ENCODE assay signal across 17 cellular contexts in the genomic region with DNA sequence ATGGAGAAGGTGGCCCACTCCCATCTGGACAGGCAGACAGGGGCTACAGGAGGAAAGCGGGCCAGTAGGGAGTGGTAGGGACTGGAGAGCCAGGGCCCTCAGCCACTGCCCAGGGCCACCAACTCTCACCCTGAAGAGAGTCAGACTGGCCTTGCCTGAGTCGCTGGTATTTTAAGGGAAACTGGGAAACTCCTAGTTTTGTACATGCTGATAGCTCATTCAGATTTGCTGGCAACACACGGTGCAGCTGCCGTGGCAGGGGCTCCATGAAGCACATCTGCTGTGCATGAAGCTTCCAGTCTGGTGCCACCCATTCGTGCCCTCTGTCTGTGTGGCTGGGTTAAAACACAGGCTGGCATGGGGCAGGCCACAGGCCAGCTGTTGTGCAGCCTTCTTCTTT.
A peak's percentile ranks its signal among the peaks of the same experiment; 100 is the strongest.
DNase-seq lines count a peak whose midpoint lies in the region; TF ChIP-seq lines count a peak whose summit lies in the region.
"Had no signal": no experiment of that assay in that cellular context is flagged by ENCODE, and none has a peak within 500 bp of the region (broad histone marks: within the 10 kb centered on the region; RNA-seq: fewer than 3 reads in every experiment).

No MANE protein-coding gene starts in this region.

- TF ChIP-seq CTCF in HL-60 (IDR thresholded peaks at IDR 0.05; ENCODE audit: insufficient read depth, low read length), result no peak
- no peak for TF ChIP-seq CTCF in type B pancreatic cell (conservative IDR thresholded peaks at IDR 0.05)
- TF ChIP-seq CTCF in SK-N-SH (IDR thresholded peaks at IDR 0.05), result no peak

- H3F3A ChIP-seq in SK-N-SH (replicated peaks; ENCODE audit: insufficient read depth), result no peaks in the 10 kb centered on the region

- H3K4me2 ChIP-seq in neuronal stem cell (ENCODE audit: insufficient read depth, low read length, poor library complexity, severe bottlenecking), result no peak overlapping the region
- no peak overlapping the region for H3K4me2 ChIP-seq in SK-N-SH

- H2AK5ac ChIP-seq in neuronal stem cell (ENCODE audit: low read depth, low read length), result peak overlapping the region; percentile 49

- H3K27ac Mint-ChIP-seq in type B pancreatic cell, result peak overlapping the region; percentile 95
- H3K27ac Mint-ChIP-seq: CD8-positive, alpha-beta T cell had no signal

- no peaks in the 10 kb centered on the region for H3K36me3 Mint-ChIP-seq in type B pancreatic cell
- H3K36me3 Mint-ChIP-seq: CD8-positive, alpha-beta T cell had no signal

- no peak overlapping the region for H2AFZ ChIP-seq in neuronal stem cell (ENCODE audit: low read length)
- H2AFZ ChIP-seq in SK-N-SH (ENCODE audit: low read depth), result no peak overlapping the region

- no peak overlapping the region for H3K14ac ChIP-seq in neuronal stem cell (ENCODE audit: low read length)

- TF ChIP-seq EP300 in SK-N-SH (IDR thresholded peaks at IDR 0.05; ENCODE audit: borderline replicate concordance in 1 of 2, low read depth in 1 of 2, low read length in 1 of 2), result no peak

- H3K79me1 ChIP-seq in neuronal stem cell (ENCODE audit: low read depth, low read length), result no peaks in the 10 kb centered on the region

- no peak overlapping the region for H3K4me3 Mint-ChIP-seq in type B pancreatic cell
- H3K4me3 Mint-ChIP-seq: CD8-positive, alpha-beta T cell had no signal

- H3K4me1 ChIP-seq in neuronal stem cell (ENCODE audit: control insufficient read depth in 2 of 2, insufficient read depth in 1 of 2, low read depth in 1 of 2, low read length in 2 of 2) (peaks cover 15 to 18% of the 10 kb centered on the region in 2 donors), SK-N-SH (ENCODE audit: control insufficient read depth in 1 of 2, insufficient read depth in 2 of 2, low read depth in 1 of 2, low read length in 1 of 2) (peaks cover 0 to 9% of the 10 kb centered on the region in 2 experiments; a peak in 1 of 4 replicates)

- H2BK12ac ChIP-seq in neuronal stem cell (ENCODE audit: low read length), result no peak overlapping the region

- no peaks in the 10 kb centered on the region for H3K27me3 ChIP-seq in HL-60 (ENCODE audit: insufficient read depth, poor library complexity, severe bottlenecking)
- peaks cover 0 to 69% (median 0%) of the 10 kb centered on the region in 3 experiments for H3K27me3 ChIP-seq in neuronal stem cell (ENCODE audit: control insufficient read depth in 3 of 3, insufficient read depth in 3 of 3, low read depth in 1 of 3, low read length in 3 of 3)
- no peaks in the 10 kb centered on the region; the same call in 1 of the 2 replicates for H3K27me3 ChIP-seq in SK-N-SH (ENCODE audit: insufficient read depth)

- H3K18ac ChIP-seq in neuronal stem cell (ENCODE audit: low read length), result peak overlapping the region; percentile 35

- peak overlapping the region; percentile 7 for H2BK5ac ChIP-seq in neuronal stem cell (ENCODE audit: low read length)

- H3K27ac ChIP-seq in HL-60 (replicated peaks), result peak overlapping the region; percentile 96
- no peak overlapping the region for H3K27ac ChIP-seq in neuronal stem cell (replicated peaks; ENCODE audit: low read length)
- no peak overlapping the region for H3K27ac ChIP-seq in SK-N-SH (ENCODE audit: low read depth in 2 of 2, low read length in 1 of 2)
- H3K27ac ChIP-seq: SK-N-MC had no signal

- H3K23ac ChIP-seq in neuronal stem cell (ENCODE audit: low read depth, low read length, poor library complexity), result no peak overlapping the region

- CTCF ChIA-PET in SK-N-SH (lab: Yijun Ruan, JAX), result no interaction called here

- no peaks in the 10 kb centered on the region for H4K20me1 ChIP-seq in SK-N-SH (ENCODE audit: insufficient read depth)

- H3K4me3 ChIP-seq in HL-60 (replicated peaks; ENCODE audit: insufficient read depth, low read length), result no peak overlapping the region
- peak overlapping the region in 1 of 2 donors; percentile 36 for H3K4me3 ChIP-seq in neuronal stem cell (ENCODE audit: low read length in 2 of 2)
- no peak overlapping the region for H3K4me3 ChIP-seq in SK-N-SH (ENCODE audit: low read depth in 2 of 2, low read length in 1 of 2)
- H3K4me3 ChIP-seq: SK-N-MC had no signal

- no peak overlapping the region for H3K4ac ChIP-seq in neuronal stem cell (ENCODE audit: low read length)

- POLR2A ChIA-PET in SK-N-SH (lab: Yijun Ruan, JAX), result no interaction called here

- H3K27me3 Mint-ChIP-seq in type B pancreatic cell, result peaks cover 1% of the 10 kb centered on the region

- H2BK15ac ChIP-seq in neuronal stem cell (ENCODE audit: low read length), result peak overlapping the region; percentile 12

- peak overlapping the region; percentile 10 for H2BK120ac ChIP-seq in neuronal stem cell (ENCODE audit: low read depth, low read length)

- H3K36me3 ChIP-seq in neuronal stem cell (replicated peaks in 1 of 2; ENCODE audit: control insufficient read depth in 2 of 2, insufficient read depth in 2 of 2, low read length in 2 of 2) (no peaks in the 10 kb centered on the region), SK-N-SH (replicated peaks in 1 of 2; ENCODE audit: control insufficient read depth in 1 of 2, insufficient read depth in 2 of 2, low read length in 1 of 2) (no peaks in the 10 kb centered on the region)

- no CpG with 5 or more reads among the region's 5 CpGs for WGBS in neuronal stem cell (ENCODE audit: extremely low coverage in 2 of 2, insufficient read length in 2 of 2, insufficient replicate concordance in 1 of 2), 2 donors
- no CpG with 5 or more reads among the region's 5 CpGs for WGBS in SK-N-SH (ENCODE audit: low lambda C conversion rate)

- no peak for DNase-seq in HL-60 (ENCODE audit: low read depth in 1 of 2, low spot score in 1 of 2)
- DNase-seq in NCI-H1694 treated with DMSO at 0.1 percent for 48 hours (lab: John Stamatoyannopoulos, UW), result peak; percentile 66
- no peak for DNase-seq in neuronal stem cell (ENCODE audit: low spot score)
- DNase-seq in type B pancreatic cell (ENCODE audit: extremely low spot score, unreplicated experiment), result no peak
- no peak for DNase-seq in SHP77 (lab: John Stamatoyannopoulos, UW)
- DNase-seq in SK-N-SH, result no peak
- no peak for DNase-seq in T-helper 9 cell
- DNase-seq: C1 segment of cervical spinal cord; CD8-positive, alpha-beta T cell; DMS53; GDM1; Karpas-422; NCI-H187; NCI-H446 treated with DMSO at 0.1 percent for 48 hours; NCI-H526 treated with DMSO at 0.1 percent for 48 hours; SHP77 treated with DMSO at 0.1 percent for 48 hours had no signal

- no peaks in the 10 kb centered on the region for H3K9me3 Mint-ChIP-seq in type B pancreatic cell
- H3K9me3 Mint-ChIP-seq: CD8-positive, alpha-beta T cell had no signal

- H4K91ac ChIP-seq in neuronal stem cell (ENCODE audit: low read depth, low read length, poor library complexity), result peak overlapping the region; percentile 22

- H3K9me2 ChIP-seq in SK-N-SH, result no peaks in the 10 kb centered on the region

- peak overlapping the region; percentile 26 for H3K9ac ChIP-seq in neuronal stem cell (ENCODE audit: low read depth, low read length, poor library complexity)
- no peak overlapping the region for H3K9ac ChIP-seq in SK-N-SH

- no peaks in the 10 kb centered on the region for H3K79me2 ChIP-seq in SK-N-SH (ENCODE audit: insufficient read depth)

- H4K8ac ChIP-seq in neuronal stem cell (ENCODE audit: low read depth, low read length), result no peak overlapping the region

- H3K4me1 Mint-ChIP-seq in type B pancreatic cell (ENCODE audit: unreplicated experiment), result peaks cover 38% of the 10 kb centered on the region

- TF ChIP-seq RAD21 in SK-N-SH (IDR thresholded peaks at IDR 0.05; ENCODE audit: low read length), result no peak

- peaks cover 0 to 4% of the 10 kb centered on the region in 2 donors for H3K9me3 ChIP-seq in neuronal stem cell (replicated peaks in 1 of 2; ENCODE audit: control insufficient read depth in 2 of 2, insufficient read depth in 1 of 2, low read depth in 1 of 2, low read length in 2 of 2)
- H3K9me3 ChIP-seq in SK-N-SH, result no peaks in the 10 kb centered on the region

TF ChIP-seq in SK-N-SH, 30 proteins besides CTCF, POLR2A, EP300 and RAD21 (continues in another document):
- TF ChIP-seq GATA2 (CRISPR knock-in tag; IDR thresholded peaks at IDR 0.05) (no peak), FOSL2 (IDR thresholded peaks at IDR 0.05; ENCODE audit: borderline replicate concordance, low read depth) (no peak), PBX3 (IDR thresholded peaks at IDR 0.05) (no peak), SMC3 (IDR thresholded peaks at IDR 0.05; ENCODE audit: low read depth, low read length) (no peak)
- TF ChIP-seq, protein P1, sequence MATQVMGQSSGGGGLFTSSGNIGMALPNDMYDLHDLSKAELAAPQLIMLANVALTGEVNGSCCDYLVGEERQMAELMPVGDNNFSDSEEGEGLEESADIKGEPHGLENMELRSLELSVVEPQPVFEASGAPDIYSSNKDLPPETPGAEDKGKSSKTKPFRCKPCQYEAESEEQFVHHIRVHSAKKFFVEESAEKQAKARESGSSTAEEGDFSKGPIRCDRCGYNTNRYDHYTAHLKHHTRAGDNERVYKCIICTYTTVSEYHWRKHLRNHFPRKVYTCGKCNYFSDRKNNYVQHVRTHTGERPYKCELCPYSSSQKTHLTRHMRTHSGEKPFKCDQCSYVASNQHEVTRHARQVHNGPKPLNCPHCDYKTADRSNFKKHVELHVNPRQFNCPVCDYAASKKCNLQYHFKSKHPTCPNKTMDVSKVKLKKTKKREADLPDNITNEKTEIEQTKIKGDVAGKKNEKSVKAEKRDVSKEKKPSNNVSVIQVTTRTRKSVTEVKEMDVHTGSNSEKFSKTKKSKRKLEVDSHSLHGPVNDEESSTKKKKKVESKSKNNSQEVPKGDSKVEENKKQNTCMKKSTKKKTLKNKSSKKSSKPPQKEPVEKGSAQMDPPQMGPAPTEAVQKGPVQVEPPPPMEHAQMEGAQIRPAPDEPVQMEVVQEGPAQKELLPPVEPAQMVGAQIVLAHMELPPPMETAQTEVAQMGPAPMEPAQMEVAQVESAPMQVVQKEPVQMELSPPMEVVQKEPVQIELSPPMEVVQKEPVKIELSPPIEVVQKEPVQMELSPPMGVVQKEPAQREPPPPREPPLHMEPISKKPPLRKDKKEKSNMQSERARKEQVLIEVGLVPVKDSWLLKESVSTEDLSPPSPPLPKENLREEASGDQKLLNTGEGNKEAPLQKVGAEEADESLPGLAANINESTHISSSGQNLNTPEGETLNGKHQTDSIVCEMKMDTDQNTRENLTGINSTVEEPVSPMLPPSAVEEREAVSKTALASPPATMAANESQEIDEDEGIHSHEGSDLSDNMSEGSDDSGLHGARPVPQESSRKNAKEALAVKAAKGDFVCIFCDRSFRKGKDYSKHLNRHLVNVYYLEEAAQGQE (IDR thresholded peaks at IDR 0.05; ENCODE audit: low read depth, low read length), result no peak
